Comparison of ENCODE assay signal across 16 cellular contexts in genomic region chr1:36512842-36513241, GRCh38. TPM values are rescaled to one million over a fixed set of nuclear protein-coding genes. Genes with fewer than 3 reads are reported as not detected.
A peak's percentile ranks its signal among the peaks of the same experiment; 100 is the strongest.
DNase-seq lines count a peak whose midpoint lies in the region; ATAC-seq, FAIRE-seq and TF ChIP-seq lines count a peak whose summit lies in the region.
"Had no signal": no experiment of that assay in that cellular context is flagged by ENCODE, and none has a peak within 500 bp of the region (broad histone marks: within the 10 kb centered on the region; RNA-seq: fewer than 3 reads in every experiment).

No MANE protein-coding gene starts in this region.

- no peak overlapping the region for H3K4me3 Mint-ChIP-seq in dendritic cell treated with granulocyte-macrophage colony-stimulating factor and Interleukin-4, amounts not matched to agents 40 ng/mL and 50 ng/mL, for 4 days
- H3K4me3 Mint-ChIP-seq: GM23338 had no signal

- no peaks in the 10 kb centered on the region for H3K79me2 ChIP-seq in keratinocyte (ENCODE audit: control insufficient read depth, insufficient read depth, low read length)

- POLR2A ChIA-PET in RWPE1 (lab: Yijun Ruan, JAX; ENCODE audit: low non-redundant PET), result no interaction called here

- no peaks in the 10 kb centered on the region for H3K27me3 Mint-ChIP-seq in dendritic cell treated with granulocyte-macrophage colony-stimulating factor and Interleukin-4, amounts not matched to agents 40 ng/mL and 50 ng/mL, for 4 days

- H3K4me1 ChIP-seq in keratinocyte (ENCODE audit: control insufficient read depth, extremely low read depth, insufficient read depth, low read length), result peaks cover 8% of the 10 kb centered on the region
- H3K4me1 ChIP-seq: A549, BE2C had no signal

- H3K27me3 ChIP-seq in keratinocyte (ENCODE audit: control insufficient read depth, extremely low read depth, insufficient read depth, low read length), result no peaks in the 10 kb centered on the region
- H3K27me3 ChIP-seq: BE2C had no signal

- no peaks in the 10 kb centered on the region for H3K9me3 Mint-ChIP-seq in dendritic cell treated with granulocyte-macrophage colony-stimulating factor and Interleukin-4, amounts not matched to agents 40 ng/mL and 50 ng/mL, for 4 days
- H3K9me3 Mint-ChIP-seq: CD4-positive, alpha-beta memory T cell; GM23338 had no signal

- no peaks in the 10 kb centered on the region for H3K9me3 ChIP-seq in keratinocyte (ENCODE audit: control insufficient read depth, low read depth, low read length)
- H3K9me3 ChIP-seq: A549, BE2C had no signal

- peak overlapping the region; percentile 61 for H3K27ac Mint-ChIP-seq in dendritic cell treated with granulocyte-macrophage colony-stimulating factor and Interleukin-4, amounts not matched to agents 40 ng/mL and 50 ng/mL, for 4 days
- H3K27ac Mint-ChIP-seq: CD4-positive, alpha-beta memory T cell; GM23338 had no signal

- no peaks in the 10 kb centered on the region for H3K9me1 ChIP-seq in keratinocyte (ENCODE audit: control insufficient read depth, extremely low read depth, insufficient read depth, low read length)

- no peak overlapping the region for H2AFZ ChIP-seq in keratinocyte (ENCODE audit: control insufficient read depth, low read length)
- H2AFZ ChIP-seq: GM23338 had no signal

- no peaks in the 10 kb centered on the region for H3K36me3 ChIP-seq in keratinocyte (ENCODE audit: control insufficient read depth in 2 of 2, extremely low read depth in 1 of 2, insufficient read depth in 2 of 2, low read length in 2 of 2)
- H3K36me3 ChIP-seq: BE2C had no signal

- no peak overlapping the region for H3K4me3 ChIP-seq in keratinocyte (ENCODE audit: control insufficient read depth in 2 of 3, extremely low read depth in 1 of 3, insufficient read depth in 2 of 3, low read depth in 1 of 3, low read length in 3 of 3)
- H3K4me3 ChIP-seq: A549, GM12878, GM23338 had no signal

- CTCF ChIA-PET in RWPE1 (lab: Yijun Ruan, JAX), result interaction anchor here (0.6 kb wide), 1 partner anchor 216 kb away, joined by 4 read pairs; no protein-coding TSS in a partner anchor

- intact Hi-C loops in dendritic cell treated with granulocyte-macrophage colony-stimulating factor and Interleukin-4, amounts not matched to agents 40 ng/mL and 50 ng/mL, for 4 days (cut with micrococcal nuclease), result no loop called here

- peak; percentile 30 for DNase-seq in RWPE1 (ENCODE audit: low spot score)
- peak; percentile 17 for DNase-seq in keratinocyte (ENCODE audit: low read depth, low spot score)
- no peak for DNase-seq in HuH-7 (ENCODE audit: low spot score)
- no peak for DNase-seq in foreskin melanocyte
- DNase-seq: BE2C; CD4-positive, alpha-beta memory T cell; DMS79; H7 had no signal

- no peaks in the 10 kb centered on the region for H3K36me3 Mint-ChIP-seq in dendritic cell treated with granulocyte-macrophage colony-stimulating factor and Interleukin-4, amounts not matched to agents 40 ng/mL and 50 ng/mL, for 4 days (ENCODE audit: low read depth)
- H3K36me3 Mint-ChIP-seq: CD4-positive, alpha-beta memory T cell had no signal

- FAIRE-seq in keratinocyte (lab: Jason Lieb, UNC), result no peak
- FAIRE-seq: A549, GM12878, GM18507 had no signal

- H3K4me1 Mint-ChIP-seq in dendritic cell treated with granulocyte-macrophage colony-stimulating factor and Interleukin-4, amounts not matched to agents 40 ng/mL and 50 ng/mL, for 4 days (ENCODE audit: low read depth), result peaks cover 49% of the 10 kb centered on the region
- H3K4me1 Mint-ChIP-seq: CD4-positive, alpha-beta memory T cell had no signal

- H3K9ac ChIP-seq in keratinocyte (ENCODE audit: control insufficient read depth, extremely low read depth, insufficient read depth, low read length), result peak overlapping the region; percentile 38

- no peak for ATAC-seq in HG03175 (IDR thresholded peaks at IDR 0.05; ENCODE audit: unreplicated experiment)
- ATAC-seq: A549, GM12878, GM23338 had no signal

- TF ChIP-seq CTCF in RWPE1 (conservative IDR thresholded peaks at IDR 0.05; ENCODE audit: low read depth) (no peak), keratinocyte (optimal IDR thresholded peaks at IDR 0.05 in 1 of 3, IDR thresholded peaks at IDR 0.05 in 1 of 3, conservative IDR thresholded peaks at IDR 0.05 in 1 of 3; ENCODE audit: extremely low read depth in 1 of 3, insufficient read depth in 2 of 3, low read length in 3 of 3) (no peak)

- no peaks in the 10 kb centered on the region for H4K20me1 ChIP-seq in keratinocyte (ENCODE audit: control insufficient read depth, extremely low read depth, insufficient read depth, low read length)

- H3K27ac ChIP-seq in RWPE1, result peak overlapping the region; percentile 67
- H3K27ac ChIP-seq in keratinocyte (ENCODE audit: control insufficient read depth, insufficient read depth, low read length), result peak overlapping the region; percentile 78
- H3K27ac ChIP-seq: A549, C4-2B had no signal

- dilution Hi-C loops in keratinocyte (cut with MboI; ENCODE audit: extremely low pct_ligation_motif_present, low sequenced_read_pairs), result no loop called here

- no peak overlapping the region for H3K4me2 ChIP-seq in keratinocyte (ENCODE audit: control insufficient read depth, extremely low read depth, insufficient read depth, low read depth, low read length)
- H3K4me2 ChIP-seq: A549, GM23338 had no signal

RNA-seq across cellular contexts. Expression of gene CSF3R, which starts 30.1 kb away (rescaled TPM):
- not detected in 3 replicates for polyA plus RNA-seq in keratinocyte
- not detected for polyA plus RNA-seq in keratinocyte (2011; ENCODE audit: low read depth)
- not detected in 2 replicates for polyA plus RNA-seq in keratinocyte (2011; cell fraction: cytosol; rRNA removed)
- not detected in 2 replicates for polyA plus RNA-seq in keratinocyte (2011; cell fraction: nucleus; rRNA removed)
- not detected in 2 replicates for polyA plus RNA-seq in keratinocyte (2012; ENCODE audit: low replicate concordance)
- not detected in 3 replicates for polyA minus RNA-seq in keratinocyte
- polyA minus RNA-seq in keratinocyte (2011; cell fraction: cytosol; rRNA and poly(A)+ RNA removed), result not detected
- polyA minus RNA-seq in keratinocyte (2011; cell fraction: nucleus; rRNA and poly(A)+ RNA removed), result not detected in 2 replicates
- polyA plus RNA-seq: A549; AG04450; CD4-positive, alpha-beta memory T cell; GM12878; GM23338 had no signal

RNA-seq across cellular contexts. Expression of gene MRPS15, which starts 48.7 kb away (rescaled TPM):
- 74.2 to 133 TPM (median 130 TPM) in 3 replicates for polyA plus RNA-seq in keratinocyte
- polyA plus RNA-seq in keratinocyte (2011; ENCODE audit: low read depth), result 98.8 TPM
- polyA plus RNA-seq in keratinocyte (2011; cell fraction: cytosol; rRNA removed), result 127 and 178 TPM in 2 replicates
- polyA plus RNA-seq in keratinocyte (2011; cell fraction: nucleus; rRNA removed), result 46.1 and 50.4 TPM in 2 replicates
- 60.5 and 118 TPM in 2 replicates for polyA plus RNA-seq in keratinocyte (2012; ENCODE audit: low replicate concordance)
- polyA minus RNA-seq in keratinocyte, result 11.5 to 46.4 TPM (median 28.0 TPM) in 3 replicates
- 35.3 TPM for polyA minus RNA-seq in keratinocyte (2011; cell fraction: cytosol; rRNA and poly(A)+ RNA removed)
- polyA minus RNA-seq in keratinocyte (2011; cell fraction: nucleus; rRNA and poly(A)+ RNA removed), result 8.8 and 10.9 TPM in 2 replicates

Comparison
In these comparisons a context has a peak if more than half of its experiments do, and no peak if none do; other contexts are left out.
1. DNase-seq: peak in RWPE1 (single experiment) and keratinocyte (single experiment); none in HuH-7 (single experiment) and foreskin melanocyte (single experiment).